8 cellular contexts compared by ENCODE assay signal in genomic region chr22:29376705-29377104, GRCh38. TPM values are rescaled to one million over a fixed set of nuclear protein-coding genes. Genes with fewer than 3 reads are reported as not detected.
DNase-seq lines count a peak whose midpoint lies in the region; ATAC-seq and TF ChIP-seq lines count a peak whose summit lies in the region.
"Not testable (repeated sequence)": the region's sequence is repeated elsewhere in the genome, so short reads cannot be mapped to it uniquely, and the experiment has no call there.

No MANE protein-coding gene starts in this region.

- POLR2A ChIA-PET in Caco-2 (lab: Charles Lee) = interaction anchor here (0.7 kb wide), 1 partner anchor 567 kb away, joined by 3 read pairs; no protein-coding TSS in a partner anchor
- POLR2A ChIA-PET in PC-9 (lab: Charles Lee; ENCODE audit: unreplicated experiment) = interaction anchor here (0.7 kb wide), 1 partner anchor 196 kb away, joined by 3 read pairs; no protein-coding TSS in a partner anchor

- H3K9me3 Mint-ChIP-seq in Caco-2 (ENCODE audit: unreplicated experiment); progenitor cell of endocrine pancreas (ENCODE audit: low read depth): not testable (repeated sequence)

- not testable (repeated sequence) for DNase-seq in Caco-2; body of pancreas; hepatocyte (ENCODE audit: low spot score); progenitor cell of endocrine pancreas (ENCODE audit: low spot score, unreplicated experiment); upper lobe of right lung
- DNase-seq in PC-9 = peak; percentile 37 to 66
- peak; percentile 76 for DNase-seq in epithelial cell of esophagus (ENCODE audit: low read depth)
- peak; percentile 19 for DNase-seq in spleen

- peaks cover 59% of the 10 kb centered on the region for H3F3A ChIP-seq in PC-9 (ENCODE audit: insufficient read depth, low read depth)

- 87 to 91% methylated on average over 4 to 5 of the region's 5 CpGs for WGBS in body of pancreas, 2 donors
- 76% methylated on average over 5 of the region's 5 CpGs for WGBS in hepatocyte (ENCODE audit: low lambda C conversion rate, missing lambda C conversion rate)
- WGBS in spleen, 5 donors = 90 to 95% (median 93%) methylated on average over 5 of the region's 5 CpGs

- not testable (repeated sequence) for H3K27me3 ChIP-seq in Caco-2 (replicated peaks; ENCODE audit: control insufficient read depth, insufficient read depth, low read length); PC-9 (ENCODE audit: insufficient read depth, low read depth); body of pancreas; hepatocyte; spleen (replicated peaks in 1 of 7); upper lobe of right lung

- CTCF ChIA-PET in Caco-2 (lab: Charles Lee) = not testable (repeated sequence)
- CTCF ChIA-PET in PC-9 (lab: Charles Lee) = interaction anchor here (0.7 kb wide), 1 partner anchor 395 kb away, joined by 6 read pairs; no protein-coding TSS in a partner anchor

- H3K27ac Mint-ChIP-seq in Caco-2 (ENCODE audit: unreplicated experiment) (peak overlapping the region; percentile 84), progenitor cell of endocrine pancreas (peak overlapping the region; percentile 86)

- intact Hi-C loops in Caco-2 (cut with micrococcal nuclease; ENCODE audit: unreplicated experiment) (loop anchor here (10.0 kb wide), 1 partner anchor 172 kb away; the partner anchor contains the start of gene EMID1), PC-9 (cut with micrococcal nuclease; ENCODE audit: unreplicated experiment) (loop anchor here (5.0 kb wide), 1 partner anchor 34 kb away; no protein-coding TSS in a partner anchor)
- intact Hi-C loops in body of pancreas (cut with DNase I); spleen (cut with DNase I; ENCODE audit: low total_unique reads); upper lobe of right lung (cut with DNase I): not testable (repeated sequence)

- not testable (repeated sequence) for H3K9me3 ChIP-seq in Caco-2; PC-9 (ENCODE audit: insufficient read depth, low read depth); body of pancreas; hepatocyte (ENCODE audit: low read depth); spleen; upper lobe of right lung

- H3K4me3 Mint-ChIP-seq in Caco-2 (ENCODE audit: unreplicated experiment); progenitor cell of endocrine pancreas (ENCODE audit: low read depth): not testable (repeated sequence)

- not testable (repeated sequence) for H2AFZ ChIP-seq in PC-9, hepatocyte

- not testable (repeated sequence) for H3K27me3 Mint-ChIP-seq in Caco-2 (ENCODE audit: insufficient read depth, unreplicated experiment); progenitor cell of endocrine pancreas

- peaks cover 52% of the 10 kb centered on the region for H3K36me3 Mint-ChIP-seq in Caco-2 (ENCODE audit: insufficient read depth, unreplicated experiment)
- H3K36me3 Mint-ChIP-seq in progenitor cell of endocrine pancreas (ENCODE audit: insufficient read depth) = not testable (repeated sequence)

- BruUV-seq in Caco-2 (replicated peaks; lab: Mats Ljungman, UMichigan); PC-9 (replicated peaks; lab: Mats Ljungman, UMichigan): not testable (repeated sequence)

- H3K4me1 ChIP-seq in Caco-2 (peaks cover 47% of the 10 kb centered on the region), PC-9 (replicated peaks; ENCODE audit: insufficient read depth) (peaks cover 58% of the 10 kb centered on the region), body of pancreas (peaks cover 63% of the 10 kb centered on the region), hepatocyte (ENCODE audit: insufficient read depth) (peaks cover 19% of the 10 kb centered on the region), spleen (peaks cover 4 to 90% (median 46%) of the 10 kb centered on the region in 6 donors)
- not testable (repeated sequence) for H3K4me1 ChIP-seq in upper lobe of right lung

- H3K79me2 ChIP-seq in PC-9 (ENCODE audit: low read depth) (peaks cover 62% of the 10 kb centered on the region), hepatocyte (peaks cover 68% of the 10 kb centered on the region)

- not testable (repeated sequence) for H3K4me3 ChIP-seq in Caco-2 (ENCODE audit: low read depth, low read length); body of pancreas; epithelial cell of esophagus (ENCODE audit: low read length); hepatocyte; spleen; upper lobe of right lung
- peak overlapping the region; percentile 41; the same call in 1 of the 2 replicates for H3K4me3 ChIP-seq in PC-9

- not testable (repeated sequence) for H4K20me1 ChIP-seq in PC-9 (ENCODE audit: insufficient read depth); hepatocyte (ENCODE audit: insufficient read depth, poor library complexity, severe bottlenecking)

- H3K36me3 ChIP-seq in Caco-2 (ENCODE audit: control insufficient read depth, insufficient read depth, low read length); PC-9 (ENCODE audit: low read depth); body of pancreas (replicated peaks in 1 of 2; ENCODE audit: insufficient read depth in 1 of 2, low read depth in 2 of 2); hepatocyte (replicated peaks; ENCODE audit: insufficient read depth, low read depth): not testable (repeated sequence)
- H3K36me3 ChIP-seq in spleen (peaks cover 0 to 90% (median 23%) of the 10 kb centered on the region in 6 donors), upper lobe of right lung (peaks cover 18% of the 10 kb centered on the region)

- peak overlapping the region; percentile 82 for H3K4me2 ChIP-seq in PC-9
- not testable (repeated sequence) for H3K4me2 ChIP-seq in hepatocyte

- TF ChIP-seq CTCF in Caco-2 (IDR thresholded peaks at IDR 0.05; ENCODE audit: insufficient read depth in 1 of 2, low read depth in 1 of 2, low read length in 1 of 2, severe bottlenecking in 1 of 2, unreplicated experiment in 1 of 2); PC-9 (conservative IDR thresholded peaks at IDR 0.05); body of pancreas (IDR thresholded peaks at IDR 0.05); epithelial cell of esophagus (IDR thresholded peaks at IDR 0.05; ENCODE audit: insufficient read depth, low read depth, low read length, missing control alignments); hepatocyte (IDR thresholded peaks at IDR 0.05; ENCODE audit: poor library complexity); progenitor cell of endocrine pancreas (IDR thresholded peaks at IDR 0.05; ENCODE audit: unreplicated experiment); spleen (IDR thresholded peaks at IDR 0.05 in 8 of 11, conservative IDR thresholded peaks at IDR 0.05 in 3 of 11); upper lobe of right lung (IDR thresholded peaks at IDR 0.05): not testable (repeated sequence)

- not testable (repeated sequence) for TF ChIP-seq POLR2A in body of pancreas (IDR thresholded peaks at IDR 0.05); spleen (IDR thresholded peaks at IDR 0.05)

- H3K27ac ChIP-seq in PC-9 (peak overlapping the region; percentile 99), body of pancreas (peak overlapping the region in 3 of 4 donors; percentile 29 to 80 (median 69)), hepatocyte (peak overlapping the region; percentile 27), spleen (peak overlapping the region in 4 of 8 donors; percentile 9 to 57 (median 24)), upper lobe of right lung (peak overlapping the region; percentile 24)

- not testable (repeated sequence) for H3K9me2 ChIP-seq in PC-9 (ENCODE audit: insufficient read depth); hepatocyte (replicated peaks; ENCODE audit: insufficient read depth)

- H3K4me1 Mint-ChIP-seq in Caco-2 (ENCODE audit: low read depth, unreplicated experiment) (peaks cover 54% of the 10 kb centered on the region), progenitor cell of endocrine pancreas (ENCODE audit: low read depth) (peaks cover 23% of the 10 kb centered on the region)

- not testable (repeated sequence) for ATAC-seq in body of pancreas, upper lobe of right lung

RNA-seq across cellular contexts. Expression of gene AP1B1, which starts 11.7 kb away (rescaled TPM):
- total RNA-seq in Caco-2 (2022) (101 and 102 TPM in 2 replicates), PC-9 (2021) (43.9 and 50.8 TPM in 2 replicates), body of pancreas (10 to 100 TPM; 45.5 to 66.9 TPM), hepatocyte (50.1 and 52.0 TPM in 2 replicates), progenitor cell of endocrine pancreas (59.6 and 60.3 TPM in 2 replicates), spleen (100 to 1,000 TPM in 6 of 7 donors, 10 to 100 TPM in 1; 92.6 to 150 (median 130) TPM), upper lobe of right lung (62.4 TPM)
- polyA plus RNA-seq in hepatocyte (44.2 and 46.6 TPM in 2 replicates), spleen (10 to 100 TPM; 43.3 to 69.6 (median 56.0) TPM)
